Comparison of ENCODE assay signal across 7 cellular contexts in the genomic region with DNA sequence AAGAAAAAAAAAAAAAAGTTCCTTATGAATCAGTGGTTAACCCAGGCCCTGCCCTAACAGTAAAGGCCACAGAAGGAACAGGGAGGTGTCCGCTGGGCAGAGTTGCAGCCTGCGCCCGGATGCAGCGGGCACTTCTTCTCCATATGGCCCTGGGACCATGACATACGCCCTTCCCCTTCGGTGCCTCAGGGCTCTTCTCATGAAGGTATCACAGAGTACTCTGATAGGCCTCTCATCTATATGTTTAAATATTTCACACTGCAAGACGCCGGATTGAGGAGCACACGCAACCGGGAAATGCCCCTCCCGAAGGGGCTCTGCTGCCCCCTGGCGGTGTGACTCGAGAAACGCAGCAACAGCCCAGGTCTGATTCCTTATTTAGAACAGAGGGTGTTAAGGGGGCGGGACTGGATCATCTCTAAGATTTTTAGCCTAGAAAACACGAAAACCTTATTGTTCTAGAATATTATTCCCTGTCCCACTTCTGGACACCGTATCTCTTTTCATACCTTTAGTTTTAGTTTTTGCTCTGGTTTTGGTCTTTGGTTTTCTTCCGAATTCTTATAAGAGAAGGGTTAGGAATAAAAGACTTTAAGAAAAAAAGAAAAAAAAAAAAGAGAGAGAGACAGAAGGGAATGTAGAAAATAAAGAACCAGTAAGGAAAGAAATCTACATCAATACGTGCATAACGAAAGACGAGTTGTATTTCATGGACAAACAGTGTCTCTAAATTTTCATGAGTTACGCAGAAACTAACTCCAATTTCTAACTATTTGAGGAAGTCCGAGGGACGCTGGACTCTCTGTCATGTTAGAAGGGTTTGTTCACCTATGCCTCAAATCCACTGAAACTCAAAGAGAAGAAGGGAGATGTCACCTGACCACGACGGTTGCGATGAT.
DNase-seq lines count a peak whose midpoint lies in the region; ATAC-seq and TF ChIP-seq lines count a peak whose summit lies in the region.

No MANE protein-coding gene starts in this region.

- in situ Hi-C loops in GM13977 (cut with MboI; ENCODE audit: low pct_unique_long_range_greater_than_20kb, low sequenced_read_pairs, unreplicated experiment), result no loop called here
- in situ Hi-C loops in T47D (cut with HindIII; ENCODE audit: low pct_unique_long_range_greater_than_20kb, low sequenced_read_pairs), result no loop called here

- H3K4me3 ChIP-seq in WI38 (ENCODE audit: low read depth, low read length), result no peak overlapping the region

- TF ChIP-seq CTCF in GM13977 (IDR thresholded peaks at IDR 0.05; ENCODE audit: extremely low read depth, insufficient read depth, missing control alignments), result peak; percentile 94
- TF ChIP-seq CTCF in WI38 (IDR thresholded peaks at IDR 0.05; ENCODE audit: low read depth, low read length), result peak; percentile 91

- ATAC-seq in HG03025 (IDR thresholded peaks at IDR 0.05; ENCODE audit: low FRiP score, unreplicated experiment), result peak; percentile 64

- peak; percentile 91 for DNase-seq in GM13977 (ENCODE audit: low spot score)
- DNase-seq in NCI-H2196 (lab: John Stamatoyannopoulos, UW; ENCODE audit: unreplicated experiment), result peak; percentile 88
- DNase-seq in T47D (ENCODE audit: low read depth in 1 of 2, low spot score in 1 of 2), result peak; percentile 84 to 95
- peak; percentile 89 for DNase-seq in islet precursor cell
- peak; percentile 77 to 81 for DNase-seq in stimulated activated CD4-positive, alpha-beta T cell treated with anti-CD3 and anti-CD28 coated beads, Interleukin-15, amount 100 ng/mL, for 1 hour (ENCODE audit: low read depth in 1 of 2, low spot score in 1 of 2)
